In genomic region chr2:131835621-131836091, GRCh38 we compare ENCODE assay signal across 17 cellular contexts.
DNase-seq lines count a peak whose midpoint lies in the region; TF ChIP-seq lines count a peak whose summit lies in the region.
"Had no signal": no experiment of that assay in that cellular context is flagged by ENCODE, and none has a peak within 500 bp of the region (broad histone marks: within the 10 kb centered on the region; RNA-seq: fewer than 3 reads in every experiment).

No MANE protein-coding gene starts in this region.

- no peaks in the 10 kb centered on the region for H3K36me3 Mint-ChIP-seq in chondrocyte (ENCODE audit: low read depth)
- H3K36me3 Mint-ChIP-seq: CD8-positive, alpha-beta memory T cell had no signal

- H3K79me1 ChIP-seq in neuronal stem cell (ENCODE audit: low read depth, low read length): no peaks in the 10 kb centered on the region

- H3K9me3 Mint-ChIP-seq in chondrocyte (ENCODE audit: low read depth): no peaks in the 10 kb centered on the region
- H3K9me3 Mint-ChIP-seq: CD4-positive, alpha-beta T cell; CD8-positive, alpha-beta memory T cell; GM23338 had no signal

- H3K27ac ChIP-seq in neuronal stem cell (replicated peaks; ENCODE audit: low read length): no peak overlapping the region
- H3K27ac ChIP-seq: BLaER1, C4-2B had no signal

- no peak overlapping the region for H2AFZ ChIP-seq in neuronal stem cell (ENCODE audit: low read length)
- H2AFZ ChIP-seq: GM23338 had no signal

- H3K9me3 ChIP-seq in neuronal stem cell (replicated peaks in 1 of 2; ENCODE audit: control insufficient read depth in 2 of 2, insufficient read depth in 1 of 2, low read depth in 1 of 2, low read length in 2 of 2): no peaks in the 10 kb centered on the region
- H3K9me3 ChIP-seq: HAP-1 had no signal

- H4K8ac ChIP-seq in neuronal stem cell (ENCODE audit: low read depth, low read length): no peak overlapping the region

- no peaks in the 10 kb centered on the region for H3K27me3 ChIP-seq in neuronal stem cell (ENCODE audit: control insufficient read depth in 3 of 3, insufficient read depth in 3 of 3, low read depth in 1 of 3, low read length in 3 of 3)
- H3K27me3 ChIP-seq: BLaER1 had no signal

- peak overlapping the region; percentile 64 for H3K18ac ChIP-seq in neuronal stem cell (ENCODE audit: low read length)

- no peaks in the 10 kb centered on the region for H3K4me1 Mint-ChIP-seq in chondrocyte (ENCODE audit: low read depth)
- H3K4me1 Mint-ChIP-seq: B cell; CD8-positive, alpha-beta memory T cell; GM23338 had no signal

- H3K36me3 ChIP-seq in neuronal stem cell (replicated peaks in 1 of 2; ENCODE audit: control insufficient read depth in 2 of 2, insufficient read depth in 2 of 2, low read length in 2 of 2): no peaks in the 10 kb centered on the region
- H3K36me3 ChIP-seq: BLaER1, HAP-1 had no signal

- H2BK12ac ChIP-seq in neuronal stem cell (ENCODE audit: low read length): no peak overlapping the region

- WGBS in neuronal stem cell (ENCODE audit: extremely low coverage in 2 of 2, insufficient read length in 2 of 2, insufficient replicate concordance in 1 of 2), 2 donors: no CpG with 5 or more reads among the region's 24 CpGs

- no peak overlapping the region for H3K4me3 ChIP-seq in neuronal stem cell (ENCODE audit: low read length in 2 of 2)
- H3K4me3 ChIP-seq: BLaER1, GM23338, HAP-1 had no signal

- H3K9ac ChIP-seq in neuronal stem cell (ENCODE audit: low read depth, low read length, poor library complexity): no peak overlapping the region
- H3K9ac ChIP-seq: BLaER1 had no signal

- H2BK120ac ChIP-seq in neuronal stem cell (ENCODE audit: low read depth, low read length): no peak overlapping the region

- H2BK15ac ChIP-seq in neuronal stem cell (ENCODE audit: low read length): no peak overlapping the region

- H4K91ac ChIP-seq in neuronal stem cell (ENCODE audit: low read depth, low read length, poor library complexity): no peak overlapping the region

- in situ Hi-C loops in GM13977 (cut with MboI; ENCODE audit: low pct_unique_long_range_greater_than_20kb, low sequenced_read_pairs, unreplicated experiment): no loop called here

- H3K27ac Mint-ChIP-seq in chondrocyte (ENCODE audit: unreplicated experiment): no peak overlapping the region
- H3K27ac Mint-ChIP-seq: B cell; CD4-positive, alpha-beta T cell; CD8-positive, alpha-beta memory T cell; GM23338; HFFc6 had no signal

- peak; percentile 3 for DNase-seq in GM13977 (ENCODE audit: low spot score)
- DNase-seq in chondrocyte (ENCODE audit: low spot score): peak; percentile 84
- DNase-seq in neuronal stem cell (ENCODE audit: low spot score): no peak
- no peak for DNase-seq in SIG-M5 (lab: John Stamatoyannopoulos, UW)
- no peak for DNase-seq in GM03348 (ENCODE audit: low spot score)
- DNase-seq in OCI-M1 (lab: John Stamatoyannopoulos, UW): no peak
- DNase-seq: CD4-positive, alpha-beta T cell; CD8-positive, alpha-beta memory T cell; DMS79; EL; GDM1; HFFc6 had no signal

- peak overlapping the region; percentile 13 for H2BK5ac ChIP-seq in neuronal stem cell (ENCODE audit: low read length)

- no peaks in the 10 kb centered on the region for H3K4me1 ChIP-seq in neuronal stem cell (ENCODE audit: control insufficient read depth in 2 of 2, insufficient read depth in 1 of 2, low read depth in 1 of 2, low read length in 2 of 2)
- H3K4me1 ChIP-seq: HAP-1 had no signal

- TF ChIP-seq CTCF in GM13977 (IDR thresholded peaks at IDR 0.05; ENCODE audit: extremely low read depth, insufficient read depth, missing control alignments) (no peak), chondrocyte (IDR thresholded peaks at IDR 0.05) (no peak)

- no peak overlapping the region for H3K4me2 ChIP-seq in neuronal stem cell (ENCODE audit: insufficient read depth, low read length, poor library complexity, severe bottlenecking)
- H3K4me2 ChIP-seq: BLaER1, GM23338 had no signal

- peaks cover 17% of the 10 kb centered on the region for H3K27me3 Mint-ChIP-seq in chondrocyte (ENCODE audit: low read depth)

- no peak overlapping the region for H2AK5ac ChIP-seq in neuronal stem cell (ENCODE audit: low read depth, low read length)

- no peak overlapping the region for H3K4me3 Mint-ChIP-seq in chondrocyte (ENCODE audit: unreplicated experiment)
- H3K4me3 Mint-ChIP-seq: B cell; CD4-positive, alpha-beta T cell; CD8-positive, alpha-beta memory T cell; GM23338; HFFc6 had no signal

- no peak overlapping the region for H3K4ac ChIP-seq in neuronal stem cell (ENCODE audit: low read length)

- H3K14ac ChIP-seq in neuronal stem cell (ENCODE audit: low read length): peak overlapping the region; percentile 6

- H3K23ac ChIP-seq in neuronal stem cell (ENCODE audit: low read depth, low read length, poor library complexity): no peak overlapping the region

Comparison
In these comparisons a context has a peak if more than half of its experiments do, and no peak if none do; other contexts are left out.
1. DNase-seq: peak in GM13977 (single experiment) and chondrocyte (single experiment); none in neuronal stem cell (single experiment), SIG-M5 (single experiment), GM03348 (single experiment) and OCI-M1 (single experiment).